ENCODE assay signal across 8 cellular contexts in the genomic region with DNA sequence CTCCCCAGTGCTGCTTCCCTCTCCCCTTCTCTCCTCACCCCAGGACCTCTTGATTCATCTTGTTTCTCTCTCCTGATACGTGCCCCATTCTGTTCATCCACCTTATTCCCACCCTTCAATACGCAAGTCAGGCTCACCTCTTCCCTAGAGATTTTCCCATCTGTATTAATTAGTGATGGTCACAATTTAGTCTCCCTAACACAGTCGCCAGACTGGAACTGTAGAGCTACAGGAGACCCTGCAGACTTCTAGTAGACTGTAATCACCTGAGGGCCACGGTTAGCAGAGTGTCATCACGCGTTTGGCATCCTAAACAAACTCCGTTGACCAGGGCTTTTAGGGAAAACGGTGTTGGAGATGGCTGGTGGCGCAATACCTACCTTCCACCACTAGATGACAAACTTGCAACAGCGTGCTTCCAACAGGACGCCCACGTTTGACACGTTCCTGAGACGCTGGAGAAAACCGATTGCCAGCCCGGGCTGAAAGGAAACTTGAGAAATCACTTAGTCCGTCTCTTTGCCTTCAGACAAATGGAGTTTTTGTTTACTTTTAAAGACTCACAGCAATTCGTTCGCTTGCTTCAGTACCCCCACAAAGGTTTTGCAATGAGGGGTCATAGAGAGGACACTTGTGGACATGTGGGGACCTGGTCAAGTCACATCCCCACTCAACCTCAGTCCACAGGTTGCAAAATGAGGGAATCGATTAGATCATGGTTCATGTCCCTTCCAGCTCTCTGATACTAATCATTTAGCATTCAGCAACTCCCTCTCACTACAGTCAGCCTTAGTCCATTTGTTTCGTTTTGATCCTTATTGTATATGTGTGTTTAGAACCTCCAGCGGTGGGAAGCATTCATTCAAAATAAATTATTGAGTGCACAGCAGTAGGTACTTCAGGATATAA. TPM values are rescaled to one million over a fixed set of nuclear protein-coding genes. Genes with fewer than 3 reads are reported as not detected.
DNase-seq lines count a peak whose midpoint lies in the region; ATAC-seq and TF ChIP-seq lines count a peak whose summit lies in the region.

No MANE protein-coding gene starts in this region.

- H3K4me3 ChIP-seq in GM23338 (no peak overlapping the region), upper lobe of left lung (peak overlapping the region in 2 of 4 donors; percentile 13 to 31)

- no peak overlapping the region for H3K27ac ChIP-seq in GM23338 (ENCODE audit: low read depth)
- H3K27ac ChIP-seq in upper lobe of left lung = peak overlapping the region in 1 of 4 donors; percentile 23

- H3K4me1 ChIP-seq in GM23338 (ENCODE audit: insufficient read depth) (peaks cover 4% of the 10 kb centered on the region; the same call in 1 of the 2 replicates), upper lobe of left lung (peaks cover 21 to 30% (median 26%) of the 10 kb centered on the region in 4 donors)

- peaks cover 6% of the 10 kb centered on the region for H3K27me3 ChIP-seq in GM23338 (ENCODE audit: insufficient read depth)
- no peaks in the 10 kb centered on the region for H3K27me3 ChIP-seq in upper lobe of left lung

- H3K36me3 ChIP-seq in GM23338 (ENCODE audit: insufficient read depth) = no peaks in the 10 kb centered on the region
- no peaks in the 10 kb centered on the region for H3K36me3 ChIP-seq in upper lobe of left lung

- no peak for TF ChIP-seq POLR2A in upper lobe of left lung (IDR thresholded peaks at IDR 0.05)

- peak; percentile 97 for ATAC-seq in GM23338
- peak; percentile 90 for ATAC-seq in Right ventricle myocardium superior (ENCODE audit: poor library complexity)
- peak; percentile 89 to 94 for ATAC-seq in upper lobe of left lung (ENCODE audit: low FRiP score in 2 of 2)

- H3K27me3 Mint-ChIP-seq in GM23338 (ENCODE audit: insufficient read depth, low read depth, poor library complexity) = peaks cover 13% of the 10 kb centered on the region

- H3K36me3 Mint-ChIP-seq in GM23338 (ENCODE audit: low read depth) = no peaks in the 10 kb centered on the region

- peak overlapping the region; percentile 24; the same call in 2 of the 3 replicates for H3K4me3 Mint-ChIP-seq in GM23338

- TF ChIP-seq CTCF in GM23338 (conservative IDR thresholded peaks at IDR 0.05; ENCODE audit: low read depth in 2 of 2) = peak; percentile 86 to 99
- peak; percentile 92 to 98 (median 96) for TF ChIP-seq CTCF in upper lobe of left lung (IDR thresholded peaks at IDR 0.05)

- no peak overlapping the region for H3K27ac Mint-ChIP-seq in GM23338

- no peaks in the 10 kb centered on the region; the same call in 2 of the 3 replicates for H3K9me3 Mint-ChIP-seq in GM23338

- peak overlapping the region; percentile 48 for H3K4me2 ChIP-seq in GM23338

- WGBS in upper lobe of left lung, 2 donors = 11 to 12% methylated on average over 22 of the region's 22 CpGs

- H2AFZ ChIP-seq in GM23338 = peak overlapping the region; percentile 79

- no peaks in the 10 kb centered on the region for H4K20me1 ChIP-seq in GM23338 (replicated peaks; ENCODE audit: insufficient read depth)

- no peaks in the 10 kb centered on the region for H3K79me2 ChIP-seq in GM23338 (replicated peaks; ENCODE audit: insufficient read depth)

- no peak for TF ChIP-seq EP300 in upper lobe of left lung (IDR thresholded peaks at IDR 0.05)

- H3F3A ChIP-seq in GM23338 (replicated peaks; ENCODE audit: low read depth) = no peaks in the 10 kb centered on the region

- intact Hi-C loops in Right ventricle myocardium superior (cut with DNase I) (loop anchor here (2.0 kb wide), 1 partner anchor 85 kb away; no protein-coding TSS in a partner anchor), posterior cingulate gyrus (cut with DNase I) (loop anchor here (1.0 to 10.0 kb wide), 2 partner anchors 86 to 385 kb away; no protein-coding TSS in a partner anchor)

- H3K9me2 ChIP-seq in GM23338 (ENCODE audit: insufficient read depth) = no peaks in the 10 kb centered on the region

- no peaks in the 10 kb centered on the region for H3K9me3 ChIP-seq in upper lobe of left lung

- DNase-seq in CD1c-positive myeloid dendritic cell (ENCODE audit: extremely low spot score) (peak; percentile 92), GM23338 (ENCODE audit: low spot score) (peak; percentile 94), NCI-H1436 (lab: John Stamatoyannopoulos, UW) (peak; percentile 83), SW 1271 (lab: John Stamatoyannopoulos, UW) (peak; percentile 65 to 88), Right ventricle myocardium superior (peak; percentile 83), posterior cingulate gyrus (peak; percentile 54 to 95 (median 78)), upper lobe of left lung (peak in 1 of 2 donors; percentile 88)
- peak; percentile 30 for DNase-seq in activated naive CD8-positive, alpha-beta T cell treated with anti-CD3 and anti-CD28 coated beads, Interleukin-2, amount 50 U/mL, for 16 hours (ENCODE audit: low read depth, low spot score)

- peaks cover 10% of the 10 kb centered on the region for H3K4me1 Mint-ChIP-seq in GM23338

TF ChIP-seq in GM23338, 12 proteins besides CTCF, POLR2A, EP300 and RAD21:
- TF ChIP-seq CREB1 (CRISPR knock-in tag; IDR thresholded peaks at IDR 0.05; ENCODE audit: low read depth) (peak; percentile 62), REST (IDR thresholded peaks at IDR 0.05; ENCODE audit: unreplicated experiment) (no peak)

RNA-seq across cellular contexts. Expression of gene MYL4, which starts 20.6 kb away (rescaled TPM):
- not detected in 2 replicates for total RNA-seq in GM23338 (2014; rRNA removed; shearing (Covaris generic))
- polyA plus RNA-seq in GM23338 (2016; fragmentation: Nextera tagmentation; extraction: Ambion mirVana) = 0.44 and 2.5 TPM in 2 replicates
- total RNA-seq in Right ventricle myocardium superior = 219 TPM
- 1 to 10 TPM in 3 of 6 donors, not detected in 3; 1.4 to 3.1 (median 1.6) TPM for total RNA-seq in upper lobe of left lung

RNA-seq across cellular contexts. Expression of gene ITGB3, which starts 23.8 kb away (rescaled TPM):
- 0.52 TPM in 1 of 2 replicates, not detected in the other for total RNA-seq in GM23338 (2014; rRNA removed; shearing (Covaris generic))
- polyA plus RNA-seq in GM23338 (2016; fragmentation: Nextera tagmentation; extraction: Ambion mirVana) = 0.07 TPM in 1 of 2 replicates, not detected in the other
- 2.7 TPM for total RNA-seq in Right ventricle myocardium superior
- total RNA-seq in upper lobe of left lung = 10 to 100 TPM in 3 of 6 donors, 1 to 10 TPM in 3; 3.4 to 17.8 (median 9.8) TPM

RNA-seq across cellular contexts. Expression of gene CDC27, which starts 40.7 kb away (rescaled TPM):
- 47.9 and 49.7 TPM in 2 replicates for total RNA-seq in GM23338 (2014; rRNA removed; shearing (Covaris generic))
- polyA plus RNA-seq in GM23338 (2016; fragmentation: Nextera tagmentation; extraction: Ambion mirVana) = 73.0 and 85.5 TPM in 2 replicates
- total RNA-seq in Right ventricle myocardium superior (69.4 TPM), upper lobe of left lung (10 to 100 TPM; 40.3 to 74.8 (median 55.1) TPM)

Comparison
In these comparisons a context has a peak if more than half of its experiments do, and no peak if none do; other contexts are left out.
1. RNA of gene MYL4, which starts 20.6 kb away (total RNA-seq): 219 TPM in Right ventricle myocardium superior (single experiment); 1.4 to 3.1 TPM in upper lobe of left lung and not detected in GM23338; every median in the first group is over 10 times any median in the second.
2. Peak in every context shown above with its lines, with median percentiles within 50 percentile points of each other: ATAC-seq.